ENCODE assay signal across 8 cellular contexts in genomic region chr19:2049741-2050348, GRCh38. TPM values are rescaled to one million over a fixed set of nuclear protein-coding genes. Genes with fewer than 3 reads are reported as not detected.
DNase-seq lines count a peak whose midpoint lies in the region; ATAC-seq and TF ChIP-seq lines count a peak whose summit lies in the region.

No MANE protein-coding gene starts in this region.

- no peak for TF ChIP-seq CTCF in Calu3 (IDR thresholded peaks at IDR 0.05; ENCODE audit: unreplicated experiment)
- TF ChIP-seq CTCF in HFF-Myc (IDR thresholded peaks at IDR 0.05; ENCODE audit: low read depth, low read length, missing control alignments): no peak
- no peak for TF ChIP-seq CTCF in epithelial cell of proximal tubule (conservative IDR thresholded peaks at IDR 0.05; ENCODE audit: low read depth, low read length)

- DNase-seq in Calu3: peak; percentile 69
- no peak for DNase-seq in HFF-Myc (ENCODE audit: extremely low read depth, low read depth)
- peak; percentile 51 for DNase-seq in NCI-H748 (lab: John Stamatoyannopoulos, UW; ENCODE audit: unreplicated experiment)
- DNase-seq in activated CD8-positive, alpha-beta memory T cell treated with anti-CD3 and anti-CD28 coated beads, Interleukin-2, amount 50 U/mL, for 48 hours: peak; percentile 73
- no peak for DNase-seq in epithelial cell of proximal tubule (ENCODE audit: low read depth)
- DNase-seq in middle frontal gyrus (ENCODE audit: extremely low spot score, low spot score): peak; percentile 36
- DNase-seq in stromal cell of bone marrow (ENCODE audit: low read depth): peak; percentile 38

- H3K27ac Mint-ChIP-seq in Calu3 (ENCODE audit: unreplicated experiment): peak overlapping the region; percentile 70

- intact Hi-C loops in Calu3 (cut with micrococcal nuclease; ENCODE audit: unreplicated experiment): no loop called here

- H3K4me3 Mint-ChIP-seq in Calu3 (ENCODE audit: low read depth, unreplicated experiment): peak overlapping the region; percentile 74

- peaks cover 51% of the 10 kb centered on the region for H3K36me3 Mint-ChIP-seq in Calu3 (ENCODE audit: insufficient read depth, unreplicated experiment)

- ATAC-seq in GM18520 (IDR thresholded peaks at IDR 0.05; ENCODE audit: unreplicated experiment): no peak

- H3K27me3 Mint-ChIP-seq in Calu3 (ENCODE audit: unreplicated experiment): no peaks in the 10 kb centered on the region

- CTCF ChIA-PET in Calu3 (lab: Charles Lee): no interaction called here

- peak overlapping the region; percentile 69 for H3K4me3 ChIP-seq in HFF-Myc (replicated peaks; ENCODE audit: low read depth, low read length)
- peak overlapping the region; percentile 94 for H3K4me3 ChIP-seq in epithelial cell of proximal tubule (ENCODE audit: low read depth, low read length)

- TSS peak; percentile 57 for BruUV-seq in Calu3 (replicated peaks; lab: Mats Ljungman, UMichigan)

- no peaks in the 10 kb centered on the region for H3K9me3 Mint-ChIP-seq in Calu3 (ENCODE audit: low read depth, unreplicated experiment)

- no peaks in the 10 kb centered on the region for H3K4me1 Mint-ChIP-seq in Calu3 (ENCODE audit: low read depth, unreplicated experiment)

RNA-seq across cellular contexts. Expression of gene MKNK2, which starts 1.2 kb away (rescaled TPM):
- total RNA-seq in Calu3 (2022) (96.0 and 99.7 TPM in 2 replicates), epithelial cell of proximal tubule (118 and 154 TPM in 2 replicates)

RNA-seq across cellular contexts. Expression of gene BTBD2, which starts 34.3 kb away (rescaled TPM):
- total RNA-seq in Calu3 (2022) (65.3 and 72.3 TPM in 2 replicates), epithelial cell of proximal tubule (56.2 and 59.7 TPM in 2 replicates)

RNA-seq across cellular contexts. Expression of gene MOB3A, which starts 46.3 kb away (rescaled TPM):
- total RNA-seq in Calu3 (2022) (13.7 and 15.8 TPM in 2 replicates), epithelial cell of proximal tubule (29.9 and 36.0 TPM in 2 replicates)

RNA-seq across cellular contexts. Expression of gene IZUMO4, which starts 46.9 kb away (rescaled TPM):
- total RNA-seq in Calu3 (2022) (2.7 and 2.8 TPM in 2 replicates), epithelial cell of proximal tubule (1.0 and 5.2 TPM in 2 replicates)

Comparison
In these comparisons a context has a peak if more than half of its experiments do, and no peak if none do; other contexts are left out.
1. DNase-seq: peak in Calu3 (single experiment), NCI-H748 (single experiment), activated CD8-positive, alpha-beta memory T cell treated with anti-CD3 and anti-CD28 coated beads, Interleukin-2, amount 50 U/mL, for 48 hours (single experiment), middle frontal gyrus (single experiment) and stromal cell of bone marrow (single experiment); none in HFF-Myc (single experiment) and epithelial cell of proximal tubule (single experiment).